Comparison of ENCODE assay signal across 19 cellular contexts in genomic region chrX:153670748-153671588, GRCh38. TPM values are rescaled to one million over a fixed set of nuclear protein-coding genes. Genes with fewer than 3 reads are reported as not detected.
DNase-seq lines count a peak whose midpoint lies in the region; ATAC-seq and TF ChIP-seq lines count a peak whose summit lies in the region.
"Had no signal": no experiment of that assay in that cellular context is flagged by ENCODE, and none has a peak within 500 bp of the region (broad histone marks: within the 10 kb centered on the region; RNA-seq: fewer than 3 reads in every experiment).

No MANE protein-coding gene starts in this region.

- TF ChIP-seq CTCF in natural killer cell (IDR thresholded peaks at IDR 0.05) (no peak), osteoblast (IDR thresholded peaks at IDR 0.05; ENCODE audit: extremely low read depth, low read depth, low read length) (no peak), OCI-LY7 (conservative IDR thresholded peaks at IDR 0.05; ENCODE audit: low read length) (no peak)

- H3K9me3 ChIP-seq in osteoblast (ENCODE audit: low read depth, low read length) (no peaks in the 10 kb centered on the region), OCI-LY7 (ENCODE audit: low read length) (no peaks in the 10 kb centered on the region)
- H3K9me3 ChIP-seq: A549, BE2C had no signal

- H3K27ac ChIP-seq in osteoblast (ENCODE audit: low read depth, low read length) (no peak overlapping the region), OCI-LY7 (ENCODE audit: low read depth, low read length, poor library complexity, severe bottlenecking) (no peak overlapping the region)
- H3K27ac ChIP-seq: A549, C4-2B had no signal

- no TSS peak for BruUV-seq in OCI-LY7 (replicated peaks; lab: Mats Ljungman, UMichigan)

- H3K79me2 ChIP-seq in osteoblast (ENCODE audit: insufficient read depth, low read length): no peaks in the 10 kb centered on the region
- H3K79me2 ChIP-seq in OCI-LY7 (ENCODE audit: insufficient read depth, low read depth, low read length): no peaks in the 10 kb centered on the region

- no peak overlapping the region for H3K4me3 Mint-ChIP-seq in natural killer cell treated with Interleukin-12 subunit alpha and Interleukin-12 subunit beta and Interleukin-15 and Interleukin-18, amount 100 ng/mL, for 72 hours
- no peak overlapping the region for H3K4me3 Mint-ChIP-seq in natural killer cell
- no peak overlapping the region for H3K4me3 Mint-ChIP-seq in effector memory CD8-positive, alpha-beta T cell
- H3K4me3 Mint-ChIP-seq: GM23338, H9 had no signal

- peak; percentile 48 for DNase-seq in natural killer cell treated with Interleukin-12 subunit alpha and Interleukin-12 subunit beta and Interleukin-15 and Interleukin-18, amount 100 ng/mL, for 72 hours (ENCODE audit: low spot score)
- DNase-seq in natural killer cell: no peak
- DNase-seq in iPS-NIHi7 (ENCODE audit: extremely low spot score): peak; percentile 2
- DNase-seq in osteoblast (ENCODE audit: insufficient read length, low spot score, missing footprints): peak; percentile 80
- no peak for DNase-seq in NCI-H526 treated with DMSO at 0.1 percent for 48 hours (lab: John Stamatoyannopoulos, UW)
- DNase-seq in effector memory CD8-positive, alpha-beta T cell: no peak
- DNase-seq in OCI-LY7 (ENCODE audit: low spot score): no peak
- DNase-seq: BE2C; CD4-positive, alpha-beta memory T cell; COR-L47; DMS153; DMS79 treated with DMSO at 0.1 percent for 48 hours; EL; H9 had no signal

- no peaks in the 10 kb centered on the region for H3K36me3 ChIP-seq in osteoblast (ENCODE audit: insufficient read depth, low read length)
- H3K36me3 ChIP-seq in OCI-LY7 (ENCODE audit: insufficient read depth, low read length): no peaks in the 10 kb centered on the region
- H3K36me3 ChIP-seq: BE2C had no signal

- H3K4me2 ChIP-seq in osteoblast (ENCODE audit: insufficient read depth, low read length) (no peak overlapping the region), OCI-LY7 (ENCODE audit: low read length) (no peak overlapping the region)
- H3K4me2 ChIP-seq: A549, GM23338 had no signal

- H3K36me3 Mint-ChIP-seq in natural killer cell treated with Interleukin-12 subunit alpha and Interleukin-12 subunit beta and Interleukin-15 and Interleukin-18, amount 100 ng/mL, for 72 hours: no peaks in the 10 kb centered on the region
- H3K36me3 Mint-ChIP-seq in natural killer cell: no peaks in the 10 kb centered on the region
- H3K36me3 Mint-ChIP-seq in effector memory CD8-positive, alpha-beta T cell (ENCODE audit: insufficient read depth): peaks cover 2% of the 10 kb centered on the region
- H3K36me3 Mint-ChIP-seq: CD4-positive, alpha-beta memory T cell had no signal

- H3K4me1 Mint-ChIP-seq in natural killer cell treated with Interleukin-12 subunit alpha and Interleukin-12 subunit beta and Interleukin-15 and Interleukin-18, amount 100 ng/mL, for 72 hours (ENCODE audit: low read depth in 2 of 2): peaks cover 7 to 16% of the 10 kb centered on the region in 2 donors
- H3K4me1 Mint-ChIP-seq in natural killer cell: peaks cover 12 to 13% of the 10 kb centered on the region in 2 donors
- H3K4me1 Mint-ChIP-seq in effector memory CD8-positive, alpha-beta T cell (ENCODE audit: low read depth in 2 of 2): peaks cover 6 to 8% of the 10 kb centered on the region in 2 donors

- intact Hi-C loops in natural killer cell (cut with micrococcal nuclease) (no loop called here), OCI-LY7 (cut with micrococcal nuclease; ENCODE audit: unreplicated experiment) (no loop called here)

- H4K20me1 ChIP-seq in osteoblast (ENCODE audit: insufficient read depth, low read length): no peaks in the 10 kb centered on the region
- H4K20me1 ChIP-seq in OCI-LY7 (ENCODE audit: insufficient read depth, low read length): no peaks in the 10 kb centered on the region

- POLR2A ChIA-PET in OCI-LY7 (lab: Charles Lee): no interaction called here

- H3K4me1 ChIP-seq in osteoblast (ENCODE audit: insufficient read depth, low read length) (no peaks in the 10 kb centered on the region), OCI-LY7 (ENCODE audit: insufficient read depth, low read length, poor library complexity, severe bottlenecking) (no peaks in the 10 kb centered on the region)
- H3K4me1 ChIP-seq: A549 had no signal

- H3K4me3 ChIP-seq in osteoblast (ENCODE audit: insufficient read depth, low read length) (no peak overlapping the region), OCI-LY7 (ENCODE audit: low read depth, low read length, poor library complexity, severe bottlenecking) (no peak overlapping the region)
- H3K4me3 ChIP-seq: A549, GM23338 had no signal

- no peak for ATAC-seq in natural killer cell treated with Interleukin-12 subunit alpha and Interleukin-12 subunit beta and Interleukin-15 and Interleukin-18, amount 100 ng/mL, for 72 hours
- ATAC-seq in natural killer cell: no peak
- ATAC-seq in effector memory CD8-positive, alpha-beta T cell (replicated peaks): no peak
- ATAC-seq: A549, GM23338, HepG2 had no signal

- CTCF ChIA-PET in OCI-LY7 (lab: Charles Lee; ENCODE audit: unreplicated experiment): no interaction called here

- H3K27me3 Mint-ChIP-seq in natural killer cell treated with Interleukin-12 subunit alpha and Interleukin-12 subunit beta and Interleukin-15 and Interleukin-18, amount 100 ng/mL, for 72 hours: peaks cover 20 to 25% of the 10 kb centered on the region in 2 donors
- H3K27me3 Mint-ChIP-seq in natural killer cell (ENCODE audit: low read depth in 2 of 2): peaks cover 26 to 27% of the 10 kb centered on the region in 2 donors
- peaks cover 31 to 48% of the 10 kb centered on the region in 2 donors for H3K27me3 Mint-ChIP-seq in effector memory CD8-positive, alpha-beta T cell

- no peak overlapping the region for H3K27ac Mint-ChIP-seq in natural killer cell treated with Interleukin-12 subunit alpha and Interleukin-12 subunit beta and Interleukin-15 and Interleukin-18, amount 100 ng/mL, for 72 hours
- no peak overlapping the region for H3K27ac Mint-ChIP-seq in natural killer cell
- no peak overlapping the region for H3K27ac Mint-ChIP-seq in effector memory CD8-positive, alpha-beta T cell
- H3K27ac Mint-ChIP-seq: CD4-positive, alpha-beta memory T cell; GM23338; H9 had no signal

- H3K27me3 ChIP-seq in osteoblast (ENCODE audit: insufficient read depth, low read length): peaks cover 15% of the 10 kb centered on the region
- H3K27me3 ChIP-seq: BE2C had no signal

- H2AFZ ChIP-seq in osteoblast (ENCODE audit: low read length) (no peak overlapping the region), OCI-LY7 (ENCODE audit: low read length) (no peak overlapping the region)
- H2AFZ ChIP-seq: GM23338 had no signal

- no peaks in the 10 kb centered on the region for H3K9me3 Mint-ChIP-seq in natural killer cell treated with Interleukin-12 subunit alpha and Interleukin-12 subunit beta and Interleukin-15 and Interleukin-18, amount 100 ng/mL, for 72 hours
- no peaks in the 10 kb centered on the region for H3K9me3 Mint-ChIP-seq in natural killer cell
- no peaks in the 10 kb centered on the region for H3K9me3 Mint-ChIP-seq in effector memory CD8-positive, alpha-beta T cell
- H3K9me3 Mint-ChIP-seq: CD4-positive, alpha-beta memory T cell; GM23338 had no signal

- no peaks in the 10 kb centered on the region for H3K9me2 ChIP-seq in OCI-LY7 (ENCODE audit: insufficient read depth, low read length)

RNA-seq across cellular contexts. Expression of gene PNCK, which starts 2.6 kb away (rescaled TPM):
- total RNA-seq in natural killer cell treated with Interleukin-12 subunit alpha and Interleukin-12 subunit beta and Interleukin-15 and Interleukin-18, amount 100 ng/mL, for 72 hours: not detected
- total RNA-seq in natural killer cell: 1 to 10 TPM in 1 of 3 donors, under 1 TPM in 2; 0.66 to 1.1 (median 0.97) TPM
- 0.29 and 0.36 TPM in 2 replicates for total RNA-seq in osteoblast
- 0.19 and 1.1 TPM in 2 replicates for total RNA-seq in OCI-LY7 (2014; rRNA removed; shearing (Covaris generic))
- total RNA-seq in OCI-LY7 (2022): not detected in 2 replicates
- total RNA-seq: CD4-positive, alpha-beta memory T cell; HepG2; HT1080 had no signal

RNA-seq across cellular contexts. Expression of gene SLC6A8, which starts 16.8 kb away (rescaled TPM):
- total RNA-seq in natural killer cell treated with Interleukin-12 subunit alpha and Interleukin-12 subunit beta and Interleukin-15 and Interleukin-18, amount 100 ng/mL, for 72 hours: 1 to 10 TPM; 2.3 to 4.1 TPM
- total RNA-seq in natural killer cell: 1 to 10 TPM in 2 of 3 donors, under 1 TPM in 1; 0.77 to 2.5 (median 1.4) TPM
- 15.3 and 19.5 TPM in 2 replicates for total RNA-seq in osteoblast
- total RNA-seq in OCI-LY7 (2014; rRNA removed; shearing (Covaris generic)): not detected in 2 replicates
- total RNA-seq in OCI-LY7 (2022): not detected in 2 replicates

RNA-seq across cellular contexts. Expression of gene DUSP9, which starts 24.0 kb away (rescaled TPM):
- not detected for total RNA-seq in natural killer cell treated with Interleukin-12 subunit alpha and Interleukin-12 subunit beta and Interleukin-15 and Interleukin-18, amount 100 ng/mL, for 72 hours
- total RNA-seq in natural killer cell (not detected), osteoblast (under 0.01 TPM in 2 replicates), OCI-LY7 (2022) (not detected in 2 replicates)
- not detected in 2 replicates for total RNA-seq in OCI-LY7 (2014; rRNA removed; shearing (Covaris generic))
- total RNA-seq: CD4-positive, alpha-beta memory T cell; HT1080 had no signal

RNA-seq across cellular contexts. Expression of gene BCAP31, which starts 53.2 kb away (rescaled TPM):
- total RNA-seq in natural killer cell treated with Interleukin-12 subunit alpha and Interleukin-12 subunit beta and Interleukin-15 and Interleukin-18, amount 100 ng/mL, for 72 hours: 100 to 1,000 TPM; 156 to 159 TPM
- total RNA-seq in natural killer cell (100 to 1,000 TPM; 109 to 131 (median 119) TPM), osteoblast (114 and 118 TPM in 2 replicates), OCI-LY7 (2022) (69.3 and 72.0 TPM in 2 replicates)
- total RNA-seq in OCI-LY7 (2014; rRNA removed; shearing (Covaris generic)): 43.0 and 47.0 TPM in 2 replicates

RNA-seq across cellular contexts. Expression of gene ABCD1, which starts 53.7 kb away (rescaled TPM):
- 10 to 100 TPM in 1 of 2 donors, 1 to 10 TPM in 1; 7.4 to 12.2 TPM for total RNA-seq in natural killer cell treated with Interleukin-12 subunit alpha and Interleukin-12 subunit beta and Interleukin-15 and Interleukin-18, amount 100 ng/mL, for 72 hours
- total RNA-seq in natural killer cell (10 to 100 TPM; 12.2 to 13.9 (median 13.8) TPM), osteoblast (14.1 and 16.3 TPM in 2 replicates), OCI-LY7 (2022) (8.8 TPM in 2 replicates)
- total RNA-seq in OCI-LY7 (2014; rRNA removed; shearing (Covaris generic)): 2.7 and 6.9 TPM in 2 replicates

Comparison
In these comparisons a context has a peak if more than half of its experiments do, and no peak if none do; other contexts are left out.
1. DNase-seq: peak in natural killer cell treated with Interleukin-12 subunit alpha and Interleukin-12 subunit beta and Interleukin-15 and Interleukin-18, amount 100 ng/mL, for 72 hours (single experiment), iPS-NIHi7 (single experiment) and osteoblast (single experiment); none in natural killer cell (single experiment), NCI-H526 treated with DMSO at 0.1 percent for 48 hours (single experiment), effector memory CD8-positive, alpha-beta T cell (0 of 3) and OCI-LY7 (single experiment).